ENCODE assay signal across 8 cellular contexts in the genomic region with DNA sequence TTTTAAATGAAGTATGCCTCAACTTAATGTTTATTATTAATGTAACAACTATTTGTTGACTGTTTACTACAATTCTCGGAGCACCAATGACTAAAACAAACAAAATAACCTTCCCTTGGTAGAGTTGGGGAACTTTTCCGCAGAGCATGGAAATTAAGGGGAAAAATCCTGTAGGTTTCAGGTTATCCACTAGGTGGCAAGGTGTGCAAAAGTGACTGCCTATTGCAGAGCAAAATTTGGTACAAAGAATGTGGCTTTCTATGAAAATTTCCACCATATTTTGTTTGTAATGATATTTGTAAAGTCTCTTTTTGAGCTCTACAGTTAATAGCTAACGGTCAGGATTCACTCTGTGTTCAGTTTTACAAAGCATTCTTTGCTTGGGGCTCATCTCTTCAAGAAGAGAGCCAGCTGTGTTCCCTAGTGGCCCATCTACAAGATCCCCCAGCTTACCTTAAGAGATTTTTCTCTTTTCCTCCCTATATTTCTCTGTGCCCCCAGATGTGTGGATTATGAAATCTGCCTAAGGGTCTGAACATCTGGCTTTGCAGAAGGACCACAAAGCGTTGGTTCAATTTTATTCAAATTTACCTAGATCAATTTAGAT.
DNase-seq lines count a peak whose midpoint lies in the region; ATAC-seq and TF ChIP-seq lines count a peak whose summit lies in the region.

No MANE protein-coding gene starts in this region.

- H3K4me3 Mint-ChIP-seq in activated CD4-positive, alpha-beta T cell treated with anti-CD3 and anti-CD28 coated beads for 36 hours = no peak overlapping the region
- H3K4me3 Mint-ChIP-seq in nephron = no peak overlapping the region

- CTCF ChIA-PET in activated CD4-positive, alpha-beta T cell treated with anti-CD3 and anti-CD28 coated beads for 36 hours (lab: Charles Lee) = interaction anchor here (0.6 to 2.2 kb wide), 6 partner anchors 40 to 716 kb away, joined by 3 to 10 read pairs (median 4); no protein-coding TSS in a partner anchor

- no peaks in the 10 kb centered on the region for H3K36me3 ChIP-seq in brain microvascular endothelial cell (replicated peaks)

- no peak overlapping the region for H3K27ac ChIP-seq in brain microvascular endothelial cell

- POLR2A ChIA-PET in activated CD4-positive, alpha-beta T cell treated with anti-CD3 and anti-CD28 coated beads for 36 hours (lab: Charles Lee) = no interaction called here

- H3K9me3 Mint-ChIP-seq in activated CD4-positive, alpha-beta T cell treated with anti-CD3 and anti-CD28 coated beads for 36 hours (ENCODE audit: low read depth) = no peaks in the 10 kb centered on the region
- no peaks in the 10 kb centered on the region for H3K9me3 Mint-ChIP-seq in nephron

- no peak for DNase-seq in activated CD4-positive, alpha-beta T cell treated with anti-CD3 and anti-CD28 coated beads for 36 hours
- no peak for DNase-seq in activated CD4-positive, alpha-beta T cell treated with anti-CD3 and anti-CD28 coated beads, Interleukin-2, amount 50 U/mL, for 4 hours
- DNase-seq in KBM-7 (peak; percentile 52), brain microvascular endothelial cell (peak; percentile 29), COLO668 (lab: John Stamatoyannopoulos, UW; ENCODE audit: unreplicated experiment) (no peak)
- no peak for DNase-seq in stimulated activated CD4-positive, alpha-beta T cell treated with anti-CD3 and anti-CD28 coated beads, Interleukin-12 subunit alpha, Interleukin-12 subunit beta, amount 100 ng/mL, for 4 hours

- intact Hi-C loops in activated CD4-positive, alpha-beta T cell treated with anti-CD3 and anti-CD28 coated beads for 36 hours (cut with DNase I, micrococcal nuclease) = loop anchor here (1.0 to 5.0 kb wide), 2 partner anchors 97 to 410 kb away; no protein-coding TSS in a partner anchor

- H3K27ac Mint-ChIP-seq in activated CD4-positive, alpha-beta T cell treated with anti-CD3 and anti-CD28 coated beads for 36 hours = no peak overlapping the region
- H3K27ac Mint-ChIP-seq in nephron = no peak overlapping the region

- ATAC-seq in activated CD4-positive, alpha-beta T cell treated with anti-CD3 and anti-CD28 coated beads for 36 hours = peak; percentile 64
- peak; percentile 75 for ATAC-seq in GM21619 (IDR thresholded peaks at IDR 0.05; ENCODE audit: unreplicated experiment)

- in situ Hi-C loops in KBM-7 (cut with MboI; ENCODE audit: low pct_unique_long_range_greater_than_20kb, low sequenced_read_pairs) (no loop called here), brain microvascular endothelial cell (cut with HindIII; ENCODE audit: low pct_ligation_motif_present, low sequenced_read_pairs) (no loop called here)

- peaks cover 26% of the 10 kb centered on the region for H3K27me3 ChIP-seq in brain microvascular endothelial cell (replicated peaks)

- no peak overlapping the region for H3K4me3 ChIP-seq in brain microvascular endothelial cell (ENCODE audit: low read depth, low read length)

- peaks cover 8% of the 10 kb centered on the region for H3K4me1 Mint-ChIP-seq in activated CD4-positive, alpha-beta T cell treated with anti-CD3 and anti-CD28 coated beads for 36 hours
- peaks cover 11% of the 10 kb centered on the region for H3K4me1 Mint-ChIP-seq in nephron

- H3K27me3 Mint-ChIP-seq in activated CD4-positive, alpha-beta T cell treated with anti-CD3 and anti-CD28 coated beads for 36 hours = peaks cover 41% of the 10 kb centered on the region
- H3K27me3 Mint-ChIP-seq in nephron (ENCODE audit: low read depth) = peaks cover 73% of the 10 kb centered on the region

- TF ChIP-seq CTCF in brain microvascular endothelial cell (IDR thresholded peaks at IDR 0.05; ENCODE audit: low read depth, low read length, missing control alignments) (peak; percentile 73), nephron (IDR thresholded peaks at IDR 0.05; ENCODE audit: unreplicated experiment in 3 of 3) (peak; percentile 51 to 68 (median 61))

- no peaks in the 10 kb centered on the region for H3K36me3 Mint-ChIP-seq in activated CD4-positive, alpha-beta T cell treated with anti-CD3 and anti-CD28 coated beads for 36 hours (ENCODE audit: low read depth)
- H3K36me3 Mint-ChIP-seq in nephron (ENCODE audit: low read depth) = no peaks in the 10 kb centered on the region

Comparison
In these comparisons a context has a peak if more than half of its experiments do, and no peak if none do; other contexts are left out.
1. DNase-seq: peak in KBM-7 (single experiment) and brain microvascular endothelial cell (single experiment); none in activated CD4-positive, alpha-beta T cell treated with anti-CD3 and anti-CD28 coated beads for 36 hours (single experiment), activated CD4-positive, alpha-beta T cell treated with anti-CD3 and anti-CD28 coated beads, Interleukin-2, amount 50 U/mL, for 4 hours (0 of 2), stimulated activated CD4-positive, alpha-beta T cell treated with anti-CD3 and anti-CD28 coated beads, Interleukin-12 subunit alpha, Interleukin-12 subunit beta, amount 100 ng/mL, for 4 hours (single experiment) and COLO668 (single experiment).